ENCODE assay signal across 8 cellular contexts in the genomic region with DNA sequence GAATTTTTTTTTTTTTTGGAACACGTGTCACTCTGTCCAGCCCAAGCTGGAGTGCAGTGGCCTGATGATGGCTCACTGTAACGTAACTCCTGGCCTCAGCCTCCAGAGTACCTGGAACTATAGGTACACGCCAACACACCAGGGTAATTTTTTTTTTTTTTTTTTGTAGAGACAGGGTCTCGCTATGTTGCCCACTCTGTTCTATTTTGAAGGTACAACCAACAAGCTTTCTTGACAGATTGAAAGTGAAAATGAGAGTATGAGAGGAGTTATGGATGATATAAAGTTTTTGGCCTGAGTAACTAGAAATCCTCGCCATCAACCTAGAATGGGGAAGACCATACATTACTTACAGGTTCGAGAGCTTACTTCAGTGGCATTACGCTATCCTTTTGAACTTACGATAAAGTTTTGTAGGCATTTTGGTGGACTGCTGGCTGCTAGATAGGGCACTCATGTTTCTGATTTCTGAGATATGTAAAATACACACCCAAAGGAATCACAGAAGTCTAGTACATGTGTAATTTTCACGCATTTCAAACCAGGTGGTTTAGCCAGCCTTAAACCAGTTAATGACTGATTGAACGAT. TPM values are rescaled to one million over a fixed set of nuclear protein-coding genes. Genes with fewer than 3 reads are reported as not detected.
A peak's percentile ranks its signal among the peaks of the same experiment; 100 is the strongest.
DNase-seq lines count a peak whose midpoint lies in the region; ATAC-seq, FAIRE-seq and TF ChIP-seq lines count a peak whose summit lies in the region.

No MANE protein-coding gene starts in this region.

- DNase-seq in GM10266 (ENCODE audit: extremely low spot score) = peak; percentile 39
- DNase-seq in KBM-7 = peak; percentile 61
- no peak for DNase-seq in adrenal gland
- peak; percentile 46 for DNase-seq in left kidney (ENCODE audit: low read depth, low spot score)
- DNase-seq in activated CD8-positive, alpha-beta memory T cell treated with anti-CD3 and anti-CD28 coated beads, Interleukin-2, amount 50 U/mL, for 4 hours = no peak
- DNase-seq in D721Med (ENCODE audit: insufficient read length, low spot score) = no peak

- H3K27me3 ChIP-seq in adrenal gland = no peaks in the 10 kb centered on the region
- H3K27me3 ChIP-seq in subcutaneous abdominal adipose tissue (ENCODE audit: control insufficient read depth in 5 of 5, insufficient read depth in 4 of 5, low read length in 5 of 5) = no peaks in the 10 kb centered on the region

- no peaks in the 10 kb centered on the region for H3K36me3 ChIP-seq in adrenal gland (replicated peaks in 1 of 2)
- H3K36me3 ChIP-seq in subcutaneous abdominal adipose tissue (ENCODE audit: control insufficient read depth in 5 of 5, insufficient read depth in 5 of 5, low read length in 5 of 5) = no peaks in the 10 kb centered on the region

- peak overlapping the region in 4 of 5 donors; percentile 66 to 87 (median 70) for H3K9ac ChIP-seq in subcutaneous abdominal adipose tissue (ENCODE audit: low read length in 5 of 5)

- H3K4me3 ChIP-seq in adrenal gland (peak overlapping the region in 3 of 4 donors; percentile 56 to 95 (median 65)), subcutaneous abdominal adipose tissue (ENCODE audit: low read depth in 1 of 5, low read length in 5 of 5) (peak overlapping the region; percentile 87 to 97 (median 95))

- WGBS in adrenal gland, 4 donors = 19 to 23% (median 19%) methylated on average over 10 of the region's 10 CpGs

- peaks cover 0 to 21% of the 10 kb centered on the region in 2 donors for H3K4me1 ChIP-seq in adrenal gland (replicated peaks in 1 of 2)
- H3K4me1 ChIP-seq in subcutaneous abdominal adipose tissue (ENCODE audit: control insufficient read depth in 5 of 5, insufficient read depth in 5 of 5, low read length in 5 of 5) = peaks cover 0 to 23% (median 20%) of the 10 kb centered on the region in 5 donors

- peak overlapping the region in 4 of 5 donors; percentile 83 to 93 (median 86) for H3K27ac ChIP-seq in adrenal gland
- H3K27ac ChIP-seq in subcutaneous abdominal adipose tissue (ENCODE audit: low read depth, low read length) = peak overlapping the region; percentile 44

- no peak for TF ChIP-seq POLR2A in adrenal gland (IDR thresholded peaks at IDR 0.05)

- peak; percentile 12 for ATAC-seq in GM21423 (IDR thresholded peaks at IDR 0.05; ENCODE audit: unreplicated experiment)

- TF ChIP-seq CTCF in GM10266 (IDR thresholded peaks at IDR 0.05; ENCODE audit: control insufficient read depth, insufficient read depth, low read depth, missing control alignments) (no peak), adrenal gland (IDR thresholded peaks at IDR 0.05) (no peak), D721Med (IDR thresholded peaks at IDR 0.05; ENCODE audit: insufficient read depth, missing control alignments) (no peak)

- intact Hi-C loops in adrenal gland (cut with DNase I) = no loop called here

- in situ Hi-C loops in KBM-7 (cut with MboI; ENCODE audit: low pct_unique_long_range_greater_than_20kb, low sequenced_read_pairs) = no loop called here

- no peak for FAIRE-seq in D721Med (lab: Jason Lieb, UNC)

- H3K9me3 ChIP-seq in adrenal gland (replicated peaks in 1 of 3) (no peaks in the 10 kb centered on the region), subcutaneous abdominal adipose tissue (ENCODE audit: control insufficient read depth in 5 of 5, low read length in 5 of 5) (no peaks in the 10 kb centered on the region)

RNA-seq across cellular contexts. Expression of a gene that starts 0.8 kb away (rescaled TPM):
- total RNA-seq in adrenal gland = 10 to 100 TPM; 16.4 to 26.7 (median 19.2) TPM
- polyA plus RNA-seq in adrenal gland = 10 to 100 TPM in 1 of 3 donors, 1 to 10 TPM in 2; 5.1 to 21.4 (median 8.2) TPM

Comparison
In these comparisons a context has a peak if more than half of its experiments do, and no peak if none do; other contexts are left out.
1. DNase-seq: peak in GM10266 (single experiment), KBM-7 (single experiment) and left kidney (single experiment); none in adrenal gland (0 of 7), activated CD8-positive, alpha-beta memory T cell treated with anti-CD3 and anti-CD28 coated beads, Interleukin-2, amount 50 U/mL, for 4 hours (single experiment) and D721Med (single experiment).